Comparison of ENCODE assay signal across 8 cellular contexts in the genomic region with DNA sequence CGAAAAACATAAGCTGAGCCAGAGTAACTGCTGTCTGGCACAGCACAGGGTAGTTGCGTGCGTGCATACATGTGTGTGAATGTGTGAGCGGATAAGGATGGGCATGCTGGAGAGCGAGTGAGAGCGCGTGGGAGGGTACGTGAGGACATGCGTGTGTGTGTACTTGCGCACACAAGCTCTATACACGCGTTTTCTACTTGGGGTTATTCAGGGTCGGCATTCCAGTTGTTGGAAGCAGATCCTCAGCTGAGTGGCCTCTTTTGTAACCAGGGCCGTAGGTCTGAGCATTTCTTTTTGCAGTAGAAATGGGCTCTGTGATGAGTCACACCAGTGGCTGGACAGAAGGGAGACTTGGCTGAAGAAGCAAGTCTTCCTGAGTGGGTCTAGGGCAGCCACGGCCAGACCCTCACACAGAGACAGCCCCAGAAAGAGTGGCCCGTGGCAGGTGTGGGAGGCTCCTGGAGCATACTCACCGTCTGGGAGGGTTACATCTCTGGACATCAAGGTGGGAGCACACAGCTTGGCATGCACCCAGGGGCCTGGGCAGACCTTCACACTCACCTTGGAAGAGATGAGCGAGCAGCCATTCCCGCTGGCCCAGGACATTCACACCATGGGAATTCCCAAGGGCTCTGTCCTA.
DNase-seq lines count a peak whose midpoint lies in the region; ATAC-seq and TF ChIP-seq lines count a peak whose summit lies in the region.

No MANE protein-coding gene starts in this region.

- peaks cover 29% of the 10 kb centered on the region for H3K4me1 Mint-ChIP-seq in activated CD4-positive, alpha-beta T cell treated with anti-CD3 and anti-CD28 coated beads for 36 hours
- peaks cover 25% of the 10 kb centered on the region for H3K4me1 Mint-ChIP-seq in memory B cell

- BruUV-seq in mammary epithelial cell (replicated peaks; lab: Mats Ljungman, UMichigan), result TSS peak; percentile 33

- in situ Hi-C loops in mammary epithelial cell (cut with MboI; ENCODE audit: low sequenced_read_pairs in 2 of 2), result no loop called here

- H3K27ac ChIP-seq in mammary epithelial cell (ENCODE audit: insufficient read depth, low read depth, low read length), result peak overlapping the region; percentile 58
- H3K27ac ChIP-seq in upper lobe of left lung, result peak overlapping the region; percentile 59 to 82 (median 76)

- dilution Hi-C loops in mammary epithelial cell (cut with HindIII; ENCODE audit: low sequenced_read_pairs), result loop anchor here (5.0 kb wide), 3 partner anchors 33 to 83 kb away; no protein-coding TSS in a partner anchor

- no peak for DNase-seq in activated CD4-positive, alpha-beta T cell treated with anti-CD3 and anti-CD28 coated beads for 36 hours
- DNase-seq in activated CD4-positive, alpha-beta T cell treated with anti-CD3 and anti-CD28 coated beads, Interleukin-2, amount 50 U/mL, for 4 hours, result no peak
- DNase-seq in mammary epithelial cell (peak; percentile 42), memory B cell (ENCODE audit: low spot score in 2 of 2) (no peak), upper lobe of left lung (no peak), HPDE6-E6E7 (ENCODE audit: extremely low spot score) (no peak)
- no peak for DNase-seq in activated CD8-positive, alpha-beta memory T cell treated with anti-CD3 and anti-CD28 coated beads for 24 hours

- CTCF ChIA-PET in activated CD4-positive, alpha-beta T cell treated with anti-CD3 and anti-CD28 coated beads for 36 hours (lab: Charles Lee), result interaction anchor here (0.6 to 3.9 kb wide), 10 partner anchors 9 to 1612 kb away, joined by 3 to 22 read pairs (median 4); no protein-coding TSS in a partner anchor
- CTCF ChIA-PET in mammary epithelial cell (lab: Charles Lee; ENCODE audit: low non-redundant PET), result interaction anchor here (0.6 kb wide), 1 partner anchor 193 kb away, joined by 3 read pairs; no protein-coding TSS in a partner anchor

- TF ChIP-seq CTCF in mammary epithelial cell (conservative IDR thresholded peaks at IDR 0.05 in 1 of 2, IDR thresholded peaks at IDR 0.05 in 1 of 2; ENCODE audit: extremely low read depth in 1 of 2, insufficient read depth in 1 of 2, low read depth in 1 of 2, low read length in 2 of 2) (no peak), upper lobe of left lung (IDR thresholded peaks at IDR 0.05) (no peak)

- no peak for TF ChIP-seq POLR2A in upper lobe of left lung (IDR thresholded peaks at IDR 0.05)

- peaks cover 3% of the 10 kb centered on the region for H3K36me3 Mint-ChIP-seq in activated CD4-positive, alpha-beta T cell treated with anti-CD3 and anti-CD28 coated beads for 36 hours (ENCODE audit: low read depth)
- H3K36me3 Mint-ChIP-seq in memory B cell, result no peaks in the 10 kb centered on the region

- H3K4me3 Mint-ChIP-seq in activated CD4-positive, alpha-beta T cell treated with anti-CD3 and anti-CD28 coated beads for 36 hours, result no peak overlapping the region
- H3K4me3 Mint-ChIP-seq in memory B cell, result peak overlapping the region; percentile 73

- H3K27me3 ChIP-seq in mammary epithelial cell (ENCODE audit: insufficient read depth, low read length), result no peaks in the 10 kb centered on the region
- no peaks in the 10 kb centered on the region for H3K27me3 ChIP-seq in upper lobe of left lung

- H3K4me3 ChIP-seq in mammary epithelial cell (replicated peaks in 1 of 3; ENCODE audit: insufficient read depth in 1 of 3, low read depth in 2 of 3, low read length in 3 of 3), result no peak overlapping the region
- H3K4me3 ChIP-seq in upper lobe of left lung, result no peak overlapping the region

- H2AFZ ChIP-seq in mammary epithelial cell (ENCODE audit: low read depth, low read length), result peak overlapping the region; percentile 42

- ATAC-seq in activated CD4-positive, alpha-beta T cell treated with anti-CD3 and anti-CD28 coated beads for 36 hours, result no peak
- ATAC-seq in memory B cell (ENCODE audit: low read depth) (no peak), upper lobe of left lung (ENCODE audit: low FRiP score in 2 of 2) (peak; percentile 49 to 81), HG02759 (IDR thresholded peaks at IDR 0.05; ENCODE audit: unreplicated experiment) (no peak)

- no peaks in the 10 kb centered on the region for H3K36me3 ChIP-seq in mammary epithelial cell (ENCODE audit: insufficient read depth, low read length)
- H3K36me3 ChIP-seq in upper lobe of left lung, result no peaks in the 10 kb centered on the region

- peak in 2 of 4 donors; percentile 59 to 78 for TF ChIP-seq EP300 in upper lobe of left lung (IDR thresholded peaks at IDR 0.05)

- H3K27me3 Mint-ChIP-seq in activated CD4-positive, alpha-beta T cell treated with anti-CD3 and anti-CD28 coated beads for 36 hours, result no peaks in the 10 kb centered on the region
- H3K27me3 Mint-ChIP-seq in memory B cell, result no peaks in the 10 kb centered on the region

- H3K9me3 Mint-ChIP-seq in activated CD4-positive, alpha-beta T cell treated with anti-CD3 and anti-CD28 coated beads for 36 hours (ENCODE audit: low read depth), result no peaks in the 10 kb centered on the region
- no peaks in the 10 kb centered on the region for H3K9me3 Mint-ChIP-seq in memory B cell

- H3K4me2 ChIP-seq in mammary epithelial cell (ENCODE audit: insufficient read depth, low read depth, low read length), result peak overlapping the region; percentile 56

- POLR2A ChIA-PET in activated CD4-positive, alpha-beta T cell treated with anti-CD3 and anti-CD28 coated beads for 36 hours (lab: Charles Lee), result interaction anchor here (0.6 to 0.9 kb wide), 2 partner anchors 18 to 181 kb away, joined by 3 to 5 read pairs; no protein-coding TSS in a partner anchor

- no peaks in the 10 kb centered on the region for H4K20me1 ChIP-seq in mammary epithelial cell (ENCODE audit: insufficient read depth, low read length)

- intact Hi-C loops in activated CD4-positive, alpha-beta T cell treated with anti-CD3 and anti-CD28 coated beads for 36 hours (cut with DNase I, micrococcal nuclease), result no loop called here
- intact Hi-C loops in mammary epithelial cell (cut with micrococcal nuclease), result loop anchor here (2.0 kb wide), 1 partner anchor 27 kb away; no protein-coding TSS in a partner anchor

- H3K9me3 ChIP-seq in mammary epithelial cell (replicated peaks; ENCODE audit: insufficient read depth, low read length) (no peaks in the 10 kb centered on the region), upper lobe of left lung (no peaks in the 10 kb centered on the region)

- no peaks in the 10 kb centered on the region for H3K79me2 ChIP-seq in mammary epithelial cell (ENCODE audit: insufficient read depth, low read length)

- H3K4me1 ChIP-seq in mammary epithelial cell (ENCODE audit: insufficient read depth, low read length), result peaks cover 41% of the 10 kb centered on the region
- H3K4me1 ChIP-seq in upper lobe of left lung, result peaks cover 22 to 32% (median 24%) of the 10 kb centered on the region in 4 donors

- no peak overlapping the region for H3K9ac ChIP-seq in mammary epithelial cell (ENCODE audit: insufficient read depth, low read length)

- WGBS in mammary epithelial cell (ENCODE audit: low coverage, missing lambda C conversion rate), result 50% methylated on average over 17 of the region's 19 CpGs
- 61 to 81% methylated on average over 13 to 19 of the region's 19 CpGs for WGBS in upper lobe of left lung, 2 donors

- peak overlapping the region; percentile 80 for H3K27ac Mint-ChIP-seq in activated CD4-positive, alpha-beta T cell treated with anti-CD3 and anti-CD28 coated beads for 36 hours
- H3K27ac Mint-ChIP-seq in memory B cell, result peak overlapping the region; percentile 95

Comparison
In these comparisons a context has a peak if more than half of its experiments do, and no peak if none do; other contexts are left out.
1. ATAC-seq: peak in upper lobe of left lung (2 of 2); none in activated CD4-positive, alpha-beta T cell treated with anti-CD3 and anti-CD28 coated beads for 36 hours (single experiment), memory B cell (single experiment) and HG02759 (single experiment).